ENCODE assay signal across 1 cellular context in the genomic region with DNA sequence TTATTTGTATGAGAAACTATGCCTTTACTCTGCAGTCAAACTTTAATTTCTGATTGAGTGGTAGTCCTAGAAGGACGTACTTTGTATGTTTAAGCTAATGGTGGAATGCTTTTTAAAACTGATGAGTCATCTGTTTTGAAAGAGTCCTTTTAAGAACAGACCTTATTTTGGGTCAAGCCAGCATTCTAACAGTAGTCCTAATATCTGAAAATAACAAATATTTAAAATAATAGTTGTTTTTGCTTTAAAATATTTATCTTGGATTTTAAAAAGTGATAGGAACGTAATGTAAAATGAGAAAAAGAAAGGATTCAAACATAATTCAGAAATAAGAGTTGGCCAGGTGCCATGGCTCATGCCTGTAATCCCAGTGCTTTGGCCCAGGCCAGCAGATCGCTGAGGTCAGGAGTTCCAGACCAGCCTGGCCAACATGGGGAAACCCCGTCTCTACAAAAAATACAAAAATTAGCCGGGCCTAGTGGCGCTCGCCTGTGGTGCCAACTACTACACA.
TF ChIP-seq lines count a peak whose summit lies in the region.

No MANE protein-coding gene starts in this region.

TF ChIP-seq in K562, 482 proteins besides CTCF, POLR2A, EP300 and RAD21 (continued from another document and continues in another):
- TF ChIP-seq, protein P1, sequence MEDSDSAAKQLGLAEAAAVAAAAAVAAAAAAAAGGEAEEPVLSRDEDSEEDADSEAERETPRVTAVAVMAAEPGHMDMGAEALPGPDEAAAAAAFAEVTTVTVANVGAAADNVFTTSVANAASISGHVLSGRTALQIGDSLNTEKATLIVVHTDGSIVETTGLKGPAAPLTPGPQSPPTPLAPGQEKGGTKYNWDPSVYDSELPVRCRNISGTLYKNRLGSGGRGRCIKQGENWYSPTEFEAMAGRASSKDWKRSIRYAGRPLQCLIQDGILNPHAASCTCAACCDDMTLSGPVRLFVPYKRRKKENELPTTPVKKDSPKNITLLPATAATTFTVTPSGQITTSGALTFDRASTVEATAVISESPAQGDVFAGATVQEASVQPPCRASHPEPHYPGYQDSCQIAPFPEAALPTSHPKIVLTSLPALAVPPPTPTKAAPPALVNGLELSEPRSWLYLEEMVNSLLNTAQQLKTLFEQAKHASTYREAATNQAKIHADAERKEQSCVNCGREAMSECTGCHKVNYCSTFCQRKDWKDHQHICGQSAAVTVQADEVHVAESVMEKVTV (CRISPR knock-in tag; IDR thresholded peaks at IDR 0.05), result no peak
- TF ChIP-seq RBFOX2 (IDR thresholded peaks at IDR 0.05; ENCODE audit: low read depth, low read length) (no peak), SAFB (IDR thresholded peaks at IDR 0.05; ENCODE audit: borderline replicate concordance, low read depth, low read length) (no peak), JUND (IDR thresholded peaks at IDR 0.05; ENCODE audit: borderline replicate concordance, low read depth, low read length) (peak; percentile 20; the same call in 1 of the 2 replicates), JUND (tag; IDR thresholded peaks at IDR 0.05; ENCODE audit: borderline replicate concordance, low read depth, low read length) (0 out of 3 replicates have a peak, but pooled peaks have one; percentile 15), PHF8 (IDR thresholded peaks at IDR 0.05; ENCODE audit: borderline replicate concordance, low read length) (no peak), DDX20 (tag; IDR thresholded peaks at IDR 0.05; ENCODE audit: low read depth) (no peak), HDAC2 (IDR thresholded peaks at IDR 0.05) (no peak), ZKSCAN8 (CRISPR knock-in tag; IDR thresholded peaks at IDR 0.05) (no peak), MIER1 (IDR thresholded peaks at IDR 0.05; ENCODE audit: low read depth) (no peak), EZH2 (IDR thresholded peaks at IDR 0.05; ENCODE audit: borderline replicate concordance, low read depth, low read length) (no peak), HCFC1 (IDR thresholded peaks at IDR 0.05; ENCODE audit: low read depth, low read length) (no peak), TAL1 (IDR thresholded peaks at IDR 0.05) (no peak), ZNF41 (CRISPR knock-in tag; conservative IDR thresholded peaks at IDR 0.05) (no peak), YBX1 (IDR thresholded peaks at IDR 0.05) (no peak), ZNF589 (CRISPR knock-in tag; IDR thresholded peaks at IDR 0.05; ENCODE audit: low read depth) (no peak), OTX1 (CRISPR knock-in tag; IDR thresholded peaks at IDR 0.05) (no peak), RNF2 (IDR thresholded peaks at IDR 0.05) (no peak)
- TF ChIP-seq, protein P2, sequence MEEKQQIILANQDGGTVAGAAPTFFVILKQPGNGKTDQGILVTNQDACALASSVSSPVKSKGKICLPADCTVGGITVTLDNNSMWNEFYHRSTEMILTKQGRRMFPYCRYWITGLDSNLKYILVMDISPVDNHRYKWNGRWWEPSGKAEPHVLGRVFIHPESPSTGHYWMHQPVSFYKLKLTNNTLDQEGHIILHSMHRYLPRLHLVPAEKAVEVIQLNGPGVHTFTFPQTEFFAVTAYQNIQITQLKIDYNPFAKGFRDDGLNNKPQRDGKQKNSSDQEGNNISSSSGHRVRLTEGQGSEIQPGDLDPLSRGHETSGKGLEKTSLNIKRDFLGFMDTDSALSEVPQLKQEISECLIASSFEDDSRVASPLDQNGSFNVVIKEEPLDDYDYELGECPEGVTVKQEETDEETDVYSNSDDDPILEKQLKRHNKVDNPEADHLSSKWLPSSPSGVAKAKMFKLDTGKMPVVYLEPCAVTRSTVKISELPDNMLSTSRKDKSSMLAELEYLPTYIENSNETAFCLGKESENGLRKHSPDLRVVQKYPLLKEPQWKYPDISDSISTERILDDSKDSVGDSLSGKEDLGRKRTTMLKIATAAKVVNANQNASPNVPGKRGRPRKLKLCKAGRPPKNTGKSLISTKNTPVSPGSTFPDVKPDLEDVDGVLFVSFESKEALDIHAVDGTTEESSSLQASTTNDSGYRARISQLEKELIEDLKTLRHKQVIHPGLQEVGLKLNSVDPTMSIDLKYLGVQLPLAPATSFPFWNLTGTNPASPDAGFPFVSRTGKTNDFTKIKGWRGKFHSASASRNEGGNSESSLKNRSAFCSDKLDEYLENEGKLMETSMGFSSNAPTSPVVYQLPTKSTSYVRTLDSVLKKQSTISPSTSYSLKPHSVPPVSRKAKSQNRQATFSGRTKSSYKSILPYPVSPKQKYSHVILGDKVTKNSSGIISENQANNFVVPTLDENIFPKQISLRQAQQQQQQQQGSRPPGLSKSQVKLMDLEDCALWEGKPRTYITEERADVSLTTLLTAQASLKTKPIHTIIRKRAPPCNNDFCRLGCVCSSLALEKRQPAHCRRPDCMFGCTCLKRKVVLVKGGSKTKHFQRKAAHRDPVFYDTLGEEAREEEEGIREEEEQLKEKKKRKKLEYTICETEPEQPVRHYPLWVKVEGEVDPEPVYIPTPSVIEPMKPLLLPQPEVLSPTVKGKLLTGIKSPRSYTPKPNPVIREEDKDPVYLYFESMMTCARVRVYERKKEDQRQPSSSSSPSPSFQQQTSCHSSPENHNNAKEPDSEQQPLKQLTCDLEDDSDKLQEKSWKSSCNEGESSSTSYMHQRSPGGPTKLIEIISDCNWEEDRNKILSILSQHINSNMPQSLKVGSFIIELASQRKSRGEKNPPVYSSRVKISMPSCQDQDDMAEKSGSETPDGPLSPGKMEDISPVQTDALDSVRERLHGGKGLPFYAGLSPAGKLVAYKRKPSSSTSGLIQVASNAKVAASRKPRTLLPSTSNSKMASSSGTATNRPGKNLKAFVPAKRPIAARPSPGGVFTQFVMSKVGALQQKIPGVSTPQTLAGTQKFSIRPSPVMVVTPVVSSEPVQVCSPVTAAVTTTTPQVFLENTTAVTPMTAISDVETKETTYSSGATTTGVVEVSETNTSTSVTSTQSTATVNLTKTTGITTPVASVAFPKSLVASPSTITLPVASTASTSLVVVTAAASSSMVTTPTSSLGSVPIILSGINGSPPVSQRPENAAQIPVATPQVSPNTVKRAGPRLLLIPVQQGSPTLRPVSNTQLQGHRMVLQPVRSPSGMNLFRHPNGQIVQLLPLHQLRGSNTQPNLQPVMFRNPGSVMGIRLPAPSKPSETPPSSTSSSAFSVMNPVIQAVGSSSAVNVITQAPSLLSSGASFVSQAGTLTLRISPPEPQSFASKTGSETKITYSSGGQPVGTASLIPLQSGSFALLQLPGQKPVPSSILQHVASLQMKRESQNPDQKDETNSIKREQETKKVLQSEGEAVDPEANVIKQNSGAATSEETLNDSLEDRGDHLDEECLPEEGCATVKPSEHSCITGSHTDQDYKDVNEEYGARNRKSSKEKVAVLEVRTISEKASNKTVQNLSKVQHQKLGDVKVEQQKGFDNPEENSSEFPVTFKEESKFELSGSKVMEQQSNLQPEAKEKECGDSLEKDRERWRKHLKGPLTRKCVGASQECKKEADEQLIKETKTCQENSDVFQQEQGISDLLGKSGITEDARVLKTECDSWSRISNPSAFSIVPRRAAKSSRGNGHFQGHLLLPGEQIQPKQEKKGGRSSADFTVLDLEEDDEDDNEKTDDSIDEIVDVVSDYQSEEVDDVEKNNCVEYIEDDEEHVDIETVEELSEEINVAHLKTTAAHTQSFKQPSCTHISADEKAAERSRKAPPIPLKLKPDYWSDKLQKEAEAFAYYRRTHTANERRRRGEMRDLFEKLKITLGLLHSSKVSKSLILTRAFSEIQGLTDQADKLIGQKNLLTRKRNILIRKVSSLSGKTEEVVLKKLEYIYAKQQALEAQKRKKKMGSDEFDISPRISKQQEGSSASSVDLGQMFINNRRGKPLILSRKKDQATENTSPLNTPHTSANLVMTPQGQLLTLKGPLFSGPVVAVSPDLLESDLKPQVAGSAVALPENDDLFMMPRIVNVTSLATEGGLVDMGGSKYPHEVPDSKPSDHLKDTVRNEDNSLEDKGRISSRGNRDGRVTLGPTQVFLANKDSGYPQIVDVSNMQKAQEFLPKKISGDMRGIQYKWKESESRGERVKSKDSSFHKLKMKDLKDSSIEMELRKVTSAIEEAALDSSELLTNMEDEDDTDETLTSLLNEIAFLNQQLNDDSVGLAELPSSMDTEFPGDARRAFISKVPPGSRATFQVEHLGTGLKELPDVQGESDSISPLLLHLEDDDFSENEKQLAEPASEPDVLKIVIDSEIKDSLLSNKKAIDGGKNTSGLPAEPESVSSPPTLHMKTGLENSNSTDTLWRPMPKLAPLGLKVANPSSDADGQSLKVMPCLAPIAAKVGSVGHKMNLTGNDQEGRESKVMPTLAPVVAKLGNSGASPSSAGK (IDR thresholded peaks at IDR 0.05), result no peak
- TF ChIP-seq, protein P3, sequence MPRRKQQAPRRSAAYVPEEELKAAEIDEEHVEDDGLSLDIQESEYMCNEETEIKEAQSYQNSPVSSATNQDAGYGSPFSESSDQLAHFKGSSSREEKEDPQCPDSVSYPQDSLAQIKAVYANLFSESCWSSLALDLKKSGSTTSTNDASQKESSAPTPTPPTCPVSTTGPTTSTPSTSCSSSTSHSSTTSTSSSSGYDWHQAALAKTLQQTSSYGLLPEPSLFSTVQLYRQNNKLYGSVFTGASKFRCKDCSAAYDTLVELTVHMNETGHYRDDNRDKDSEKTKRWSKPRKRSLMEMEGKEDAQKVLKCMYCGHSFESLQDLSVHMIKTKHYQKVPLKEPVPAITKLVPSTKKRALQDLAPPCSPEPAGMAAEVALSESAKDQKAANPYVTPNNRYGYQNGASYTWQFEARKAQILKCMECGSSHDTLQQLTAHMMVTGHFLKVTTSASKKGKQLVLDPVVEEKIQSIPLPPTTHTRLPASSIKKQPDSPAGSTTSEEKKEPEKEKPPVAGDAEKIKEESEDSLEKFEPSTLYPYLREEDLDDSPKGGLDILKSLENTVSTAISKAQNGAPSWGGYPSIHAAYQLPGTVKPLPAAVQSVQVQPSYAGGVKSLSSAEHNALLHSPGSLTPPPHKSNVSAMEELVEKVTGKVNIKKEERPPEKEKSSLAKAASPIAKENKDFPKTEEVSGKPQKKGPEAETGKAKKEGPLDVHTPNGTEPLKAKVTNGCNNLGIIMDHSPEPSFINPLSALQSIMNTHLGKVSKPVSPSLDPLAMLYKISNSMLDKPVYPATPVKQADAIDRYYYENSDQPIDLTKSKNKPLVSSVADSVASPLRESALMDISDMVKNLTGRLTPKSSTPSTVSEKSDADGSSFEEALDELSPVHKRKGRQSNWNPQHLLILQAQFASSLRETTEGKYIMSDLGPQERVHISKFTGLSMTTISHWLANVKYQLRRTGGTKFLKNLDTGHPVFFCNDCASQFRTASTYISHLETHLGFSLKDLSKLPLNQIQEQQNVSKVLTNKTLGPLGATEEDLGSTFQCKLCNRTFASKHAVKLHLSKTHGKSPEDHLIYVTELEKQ (CRISPR knock-in tag; IDR thresholded peaks at IDR 0.05), result no peak
- TF ChIP-seq, protein P4, sequence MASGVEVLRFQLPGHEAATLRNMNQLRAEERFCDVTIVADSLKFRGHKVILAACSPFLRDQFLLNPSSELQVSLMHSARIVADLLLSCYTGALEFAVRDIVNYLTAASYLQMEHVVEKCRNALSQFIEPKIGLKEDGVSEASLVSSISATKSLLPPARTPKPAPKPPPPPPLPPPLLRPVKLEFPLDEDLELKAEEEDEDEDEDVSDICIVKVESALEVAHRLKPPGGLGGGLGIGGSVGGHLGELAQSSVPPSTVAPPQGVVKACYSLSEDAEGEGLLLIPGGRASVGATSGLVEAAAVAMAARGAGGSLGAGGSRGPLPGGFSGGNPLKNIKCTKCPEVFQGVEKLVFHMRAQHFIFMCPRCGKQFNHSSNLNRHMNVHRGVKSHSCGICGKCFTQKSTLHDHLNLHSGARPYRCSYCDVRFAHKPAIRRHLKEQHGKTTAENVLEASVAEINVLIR (CRISPR knock-in tag; IDR thresholded peaks at IDR 0.05), result no peak
- TF ChIP-seq, protein P5, sequence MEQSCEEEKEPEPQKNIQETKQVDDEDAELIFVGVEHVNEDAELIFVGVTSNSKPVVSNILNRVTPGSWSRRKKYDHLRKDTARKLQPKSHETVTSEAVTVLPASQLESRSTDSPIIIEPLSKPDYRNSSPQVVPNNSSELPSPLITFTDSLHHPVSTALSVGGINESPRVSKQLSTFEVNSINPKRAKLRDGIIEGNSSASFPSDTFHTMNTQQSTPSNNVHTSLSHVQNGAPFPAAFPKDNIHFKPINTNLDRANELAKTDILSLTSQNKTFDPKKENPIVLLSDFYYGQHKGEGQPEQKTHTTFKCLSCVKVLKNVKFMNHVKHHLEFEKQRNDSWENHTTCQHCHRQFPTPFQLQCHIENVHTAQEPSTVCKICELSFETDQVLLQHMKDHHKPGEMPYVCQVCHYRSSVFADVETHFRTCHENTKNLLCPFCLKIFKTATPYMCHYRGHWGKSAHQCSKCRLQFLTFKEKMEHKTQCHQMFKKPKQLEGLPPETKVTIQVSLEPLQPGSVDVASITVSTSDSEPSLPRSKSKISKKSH (CRISPR knock-in tag; IDR thresholded peaks at IDR 0.05), result no peak
- TF ChIP-seq, protein P6, sequence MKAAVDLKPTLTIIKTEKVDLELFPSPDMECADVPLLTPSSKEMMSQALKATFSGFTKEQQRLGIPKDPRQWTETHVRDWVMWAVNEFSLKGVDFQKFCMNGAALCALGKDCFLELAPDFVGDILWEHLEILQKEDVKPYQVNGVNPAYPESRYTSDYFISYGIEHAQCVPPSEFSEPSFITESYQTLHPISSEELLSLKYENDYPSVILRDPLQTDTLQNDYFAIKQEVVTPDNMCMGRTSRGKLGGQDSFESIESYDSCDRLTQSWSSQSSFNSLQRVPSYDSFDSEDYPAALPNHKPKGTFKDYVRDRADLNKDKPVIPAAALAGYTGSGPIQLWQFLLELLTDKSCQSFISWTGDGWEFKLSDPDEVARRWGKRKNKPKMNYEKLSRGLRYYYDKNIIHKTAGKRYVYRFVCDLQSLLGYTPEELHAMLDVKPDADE (conservative IDR thresholded peaks at IDR 0.05; ENCODE audit: control insufficient read depth, low read depth, low read length), result no peak
- TF ChIP-seq, protein P7, sequence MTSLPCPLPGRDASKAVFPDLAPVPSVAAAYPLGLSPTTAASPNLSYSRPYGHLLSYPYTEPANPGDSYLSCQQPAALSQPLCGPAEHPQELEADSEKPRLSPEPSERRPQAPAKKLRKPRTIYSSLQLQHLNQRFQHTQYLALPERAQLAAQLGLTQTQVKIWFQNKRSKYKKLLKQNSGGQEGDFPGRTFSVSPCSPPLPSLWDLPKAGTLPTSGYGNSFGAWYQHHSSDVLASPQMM (CRISPR knock-in tag; IDR thresholded peaks at IDR 0.05), result no peak
